In the genomic region with DNA sequence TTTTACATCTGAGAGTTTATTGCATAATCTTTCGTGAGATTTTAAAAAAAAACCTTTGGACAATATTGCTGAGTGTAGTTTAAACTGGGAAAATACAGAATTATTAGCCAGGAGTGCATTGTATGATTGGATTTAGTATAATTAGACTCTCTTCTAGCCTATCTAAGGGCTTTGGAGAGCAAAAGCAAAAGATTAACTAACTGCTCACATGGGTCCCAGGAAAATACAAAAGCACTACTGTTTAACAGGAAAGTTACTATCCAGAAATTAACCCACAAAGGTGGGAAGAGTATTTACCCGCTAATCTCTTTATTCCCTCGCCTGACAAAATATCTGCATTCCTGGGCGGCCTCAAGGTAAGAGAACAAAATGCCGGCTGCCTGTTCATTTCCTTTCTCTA, we compare ENCODE assay signal across 23 cellular contexts.
DNase-seq lines count a peak whose midpoint lies in the region; ATAC-seq and TF ChIP-seq lines count a peak whose summit lies in the region.
"Had no signal": no experiment of that assay in that cellular context is flagged by ENCODE, and none has a peak within 500 bp of the region (broad histone marks: within the 10 kb centered on the region; RNA-seq: fewer than 3 reads in every experiment).

No MANE protein-coding gene starts in this region.

- H3K4me3 Mint-ChIP-seq in progenitor cell of endocrine pancreas (ENCODE audit: low read depth): peak overlapping the region; percentile 63
- H3K4me3 Mint-ChIP-seq: B cell; CD14-positive monocyte; CD8-positive, alpha-beta memory T cell had no signal

- TF ChIP-seq CTCF in body of pancreas (IDR thresholded peaks at IDR 0.05) (no peak), left lung (IDR thresholded peaks at IDR 0.05) (no peak), progenitor cell of endocrine pancreas (IDR thresholded peaks at IDR 0.05; ENCODE audit: unreplicated experiment) (no peak), stomach (IDR thresholded peaks at IDR 0.05) (no peak)

- H3K4me1 ChIP-seq in body of pancreas: no peaks in the 10 kb centered on the region
- H3K4me1 ChIP-seq in left lung: no peaks in the 10 kb centered on the region
- H3K4me1 ChIP-seq in stomach: no peaks in the 10 kb centered on the region
- H3K4me1 ChIP-seq: A549, SJCRH30 had no signal

- intact Hi-C loops in body of pancreas (cut with DNase I): no loop called here
- intact Hi-C loops in left lung (cut with DNase I): no loop called here
- intact Hi-C loops in stomach (cut with DNase I; ENCODE audit: low total_unique reads): no loop called here

- TF ChIP-seq EP300 in stomach (IDR thresholded peaks at IDR 0.05): no peak

- ATAC-seq in body of pancreas (peak; percentile 89), left lung (peak; percentile 54)
- ATAC-seq: A549, HCT116, K562, Right ventricle myocardium inferior had no signal

- 18 to 20% methylated on average over 5 of the region's 5 CpGs for WGBS in body of pancreas, 2 donors
- 25 to 58% (median 53%) methylated on average over 5 of the region's 5 CpGs for WGBS in stomach, 5 donors

- peaks cover 1% of the 10 kb centered on the region for H3K36me3 Mint-ChIP-seq in progenitor cell of endocrine pancreas (ENCODE audit: insufficient read depth)
- H3K36me3 Mint-ChIP-seq: CD14-positive monocyte; CD8-positive, alpha-beta memory T cell had no signal

- H3K27me3 Mint-ChIP-seq in progenitor cell of endocrine pancreas: no peaks in the 10 kb centered on the region
- H3K27me3 Mint-ChIP-seq: B cell; CD8-positive, alpha-beta memory T cell had no signal

- peak overlapping the region; percentile 85 for H3K27ac Mint-ChIP-seq in progenitor cell of endocrine pancreas
- H3K27ac Mint-ChIP-seq: B cell; CD14-positive monocyte; CD8-positive, alpha-beta memory T cell had no signal

- H3K36me3 ChIP-seq in body of pancreas (replicated peaks in 1 of 2; ENCODE audit: insufficient read depth in 1 of 2, low read depth in 2 of 2): no peaks in the 10 kb centered on the region
- no peaks in the 10 kb centered on the region for H3K36me3 ChIP-seq in left lung
- H3K36me3 ChIP-seq in stomach: no peaks in the 10 kb centered on the region
- H3K36me3 ChIP-seq: MG63, SJCRH30 had no signal

- no peaks in the 10 kb centered on the region for H3K27me3 ChIP-seq in body of pancreas
- no peaks in the 10 kb centered on the region for H3K27me3 ChIP-seq in left lung
- no peaks in the 10 kb centered on the region for H3K27me3 ChIP-seq in stomach
- H3K27me3 ChIP-seq: MG63, SJCRH30 had no signal

- H3K4me1 Mint-ChIP-seq in progenitor cell of endocrine pancreas (ENCODE audit: low read depth): peaks cover 26% of the 10 kb centered on the region
- H3K4me1 Mint-ChIP-seq: B cell; CD14-positive monocyte; CD8-positive, alpha-beta memory T cell had no signal

- H3K9me3 ChIP-seq in body of pancreas: no peaks in the 10 kb centered on the region
- no peaks in the 10 kb centered on the region for H3K9me3 ChIP-seq in left lung
- H3K9me3 ChIP-seq in stomach: no peaks in the 10 kb centered on the region
- H3K9me3 ChIP-seq: A549, MG63, SJCRH30 had no signal

- H3K4me3 ChIP-seq in body of pancreas (no peak overlapping the region), left lung (no peak overlapping the region), stomach (no peak overlapping the region)
- H3K4me3 ChIP-seq: A549, K562, MG63, PC-9, SJCRH30 had no signal

- TF ChIP-seq POLR2A in body of pancreas (IDR thresholded peaks at IDR 0.05): peak in 1 of 3 donors; percentile 19
- no peak for TF ChIP-seq POLR2A in stomach (IDR thresholded peaks at IDR 0.05)

- peak overlapping the region in 3 of 4 donors; percentile 40 to 73 (median 72) for H3K27ac ChIP-seq in body of pancreas
- no peak overlapping the region for H3K27ac ChIP-seq in left lung
- no peak overlapping the region for H3K27ac ChIP-seq in stomach
- H3K27ac ChIP-seq: A549, PC-9, SJCRH30 had no signal

- DNase-seq in body of pancreas: no peak
- DNase-seq in left lung: no peak
- no peak for DNase-seq in progenitor cell of endocrine pancreas (ENCODE audit: low spot score, unreplicated experiment)
- no peak for DNase-seq in NK-92 (lab: John Stamatoyannopoulos, UW; ENCODE audit: unreplicated experiment)
- no peak for DNase-seq in NCI-H446 treated with DMSO at 0.1 percent for 48 hours (lab: John Stamatoyannopoulos, UW)
- no peak for DNase-seq in occipital lobe (lab: John Stamatoyannopoulos, UW)
- no peak for DNase-seq in stomach
- DNase-seq: CD8-positive, alpha-beta memory T cell; DMS153; DND-41; MG63; NCI-H2029; NCI-H446; NCI-H526; NCI-H82; PC-9; SJCRH30 had no signal

- no peaks in the 10 kb centered on the region for H3K9me3 Mint-ChIP-seq in progenitor cell of endocrine pancreas (ENCODE audit: low read depth)
- H3K9me3 Mint-ChIP-seq: CD14-positive monocyte; CD8-positive, alpha-beta memory T cell had no signal

Comparison
In these comparisons a context has a peak if more than half of its experiments do, and no peak if none do; other contexts are left out.
1. H3K27ac ChIP-seq: peak in body of pancreas (3 of 4); none in left lung (0 of 2) and stomach (0 of 5).